8 cellular contexts compared by ENCODE assay signal in genomic region chr17:75589919-75590303, GRCh38. TPM values are rescaled to one million over a fixed set of nuclear protein-coding genes. Genes with fewer than 3 reads are reported as not detected.
DNase-seq lines count a peak whose midpoint lies in the region; ATAC-seq and TF ChIP-seq lines count a peak whose summit lies in the region.

No MANE protein-coding gene starts in this region.

- TF ChIP-seq POLR2A in gastroesophageal sphincter (IDR thresholded peaks at IDR 0.05) = no peak

- peak overlapping the region; percentile 45 for H3K4me3 ChIP-seq in NT2/D1 (ENCODE audit: insufficient read length, low read depth)
- H3K4me3 ChIP-seq in gastroesophageal sphincter = peak overlapping the region in 1 of 2 donors; percentile 73
- peak overlapping the region; percentile 76 for H3K4me3 ChIP-seq in psoas muscle

- ATAC-seq in gastroesophageal sphincter (no peak), psoas muscle (peak in 2 of 4 donors; percentile 2 to 7)

- TF ChIP-seq EP300 in gastroesophageal sphincter (IDR thresholded peaks at IDR 0.05) = no peak

- TF ChIP-seq CTCF in gastroesophageal sphincter (IDR thresholded peaks at IDR 0.05) = no peak
- no peak for TF ChIP-seq CTCF in psoas muscle (IDR thresholded peaks at IDR 0.05)

- H3K9me3 ChIP-seq in NT2/D1 (ENCODE audit: insufficient read depth, low read length) (peaks cover 25% of the 10 kb centered on the region), gastroesophageal sphincter (no peaks in the 10 kb centered on the region), psoas muscle (no peaks in the 10 kb centered on the region)

- peaks cover 3% of the 10 kb centered on the region for H3K27me3 ChIP-seq in NT2/D1 (ENCODE audit: insufficient read depth, insufficient read length)
- H3K27me3 ChIP-seq in gastroesophageal sphincter = peaks cover 14% of the 10 kb centered on the region
- H3K27me3 ChIP-seq in psoas muscle (ENCODE audit: insufficient read depth in 3 of 3, low read length in 2 of 3) = peaks cover 0 to 11% (median 4%) of the 10 kb centered on the region in 3 donors

- H3K9ac ChIP-seq in NT2/D1 (ENCODE audit: insufficient read length, low read depth) = peak overlapping the region; percentile 79

- intact Hi-C loops in psoas muscle (cut with DNase I) = loop anchor here in 1 of 2 donors (2.0 to 5.0 kb wide), 2 partner anchors 73 to 163 kb away; partner anchors contain the start of genes CASKIN2 and TSEN54

- H3K27ac ChIP-seq in gastroesophageal sphincter (peak overlapping the region in 3 of 4 donors; percentile 89 to 93 (median 90)), psoas muscle (peak overlapping the region; percentile 30)

- DNase-seq in DMS79 (lab: John Stamatoyannopoulos, UW) (peak; percentile 23), NT2/D1 (ENCODE audit: low read depth, low spot score) (no peak), psoas muscle (no peak), NCI-H82 (lab: John Stamatoyannopoulos, UW) (no peak), NOMO-1 treated with DMSO at 0.1 percent for 48 hours (lab: John Stamatoyannopoulos, UW; ENCODE audit: unreplicated experiment) (no peak), SHP77 treated with DMSO at 0.1 percent for 48 hours (lab: John Stamatoyannopoulos, UW) (no peak)
- no peak for DNase-seq in stimulated activated CD4-positive, alpha-beta T cell treated with anti-CD3 and anti-CD28 coated beads, Interleukin-4, amount 100 ng/mL, for 4 hours

- 76 to 84% methylated on average over 5 to 9 of the region's 29 CpGs for WGBS in gastroesophageal sphincter (ENCODE audit: low coverage in 1 of 2), 2 donors
- WGBS in psoas muscle, 3 donors = 43 to 54% (median 47%) methylated on average over 21 to 29 of the region's 29 CpGs

- H3K36me3 ChIP-seq in NT2/D1 (ENCODE audit: insufficient read depth, insufficient read length, low read length) (no peaks in the 10 kb centered on the region), gastroesophageal sphincter (no peaks in the 10 kb centered on the region), psoas muscle (ENCODE audit: insufficient read depth in 1 of 2, low read depth in 1 of 2) (no peaks in the 10 kb centered on the region)

- H3K4me1 ChIP-seq in NT2/D1 (ENCODE audit: insufficient read depth, insufficient read length) (peaks cover 4% of the 10 kb centered on the region), gastroesophageal sphincter (peaks cover 0 to 34% (median 5%) of the 10 kb centered on the region in 3 donors), psoas muscle (peaks cover 3% of the 10 kb centered on the region)

RNA-seq across cellular contexts. Expression of gene MYO15B, which starts 2.3 kb away (rescaled TPM):
- 10 to 100 TPM; 10.7 to 76.1 (median 50.8) TPM for total RNA-seq in gastroesophageal sphincter
- 10 to 100 TPM; 11.9 to 28.2 (median 21.4) TPM for total RNA-seq in psoas muscle
- polyA plus RNA-seq in psoas muscle = 10 to 100 TPM in 2 of 3 donors, 1 to 10 TPM in 1; 5.2 to 23.7 (median 11.8) TPM

RNA-seq across cellular contexts. Expression of gene SMIM5, which starts 43.3 kb away (rescaled TPM):
- total RNA-seq in gastroesophageal sphincter (1 to 10 TPM; 3.8 to 6.8 (median 5.0) TPM), psoas muscle (under 1 TPM in 3 of 4 donors, not detected in 1; 0.11 to 0.28 (median 0.17) TPM)
- polyA plus RNA-seq in psoas muscle = under 1 TPM; 0.17 to 0.92 (median 0.21) TPM
